In the genomic region with DNA sequence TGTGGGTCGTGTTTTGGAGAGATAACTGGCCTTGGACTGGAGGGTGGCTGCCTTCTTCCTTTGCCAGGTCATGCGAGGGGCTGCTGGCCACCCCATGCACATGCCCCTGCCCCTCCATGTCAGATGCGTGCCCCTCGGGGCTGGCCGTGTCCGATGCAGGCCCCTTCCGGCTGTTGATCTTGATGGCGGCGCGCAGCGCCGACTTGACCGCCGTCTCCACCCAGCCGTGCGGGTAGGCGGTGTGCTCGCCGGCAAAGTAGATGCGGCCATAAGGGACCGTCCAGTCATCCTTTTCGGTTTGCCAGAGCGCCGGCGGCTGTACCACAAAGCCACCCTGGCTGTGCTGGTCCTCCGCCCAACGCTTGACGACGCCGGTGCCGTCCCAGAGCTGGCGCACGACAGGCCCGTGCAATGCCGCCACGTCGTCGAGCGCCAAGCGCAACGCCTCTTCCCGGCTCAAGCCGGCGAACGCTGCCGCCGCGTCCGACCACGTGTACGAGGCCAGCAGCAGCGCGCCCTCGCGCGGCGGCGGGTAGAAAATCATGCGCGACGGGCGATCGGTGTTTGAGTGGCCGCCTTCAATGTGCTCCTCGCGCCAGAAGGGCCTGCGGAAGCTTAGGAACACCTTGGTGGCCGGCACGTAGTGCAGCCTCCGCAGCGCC, we compare ENCODE assay signal across 8 cellular contexts.
A peak's percentile ranks its signal among the peaks of the same experiment; 100 is the strongest.
DNase-seq lines count a peak whose midpoint lies in the region; ATAC-seq lines count a peak whose summit lies in the region.

No MANE protein-coding gene starts in this region.

- H3K9me3 Mint-ChIP-seq in central memory CD8-positive, alpha-beta T cell: no peaks in the 10 kb centered on the region

- H3K4me3 Mint-ChIP-seq in central memory CD8-positive, alpha-beta T cell: peak overlapping the region; percentile 67

- peaks cover 9% of the 10 kb centered on the region for H3K36me3 Mint-ChIP-seq in central memory CD8-positive, alpha-beta T cell (ENCODE audit: insufficient read depth)

- DNase-seq in NCI-H2081 (lab: John Stamatoyannopoulos, UW) (peak; percentile 32 to 64), NCI-H2081 treated with DMSO at 0.1 percent for 48 hours (lab: John Stamatoyannopoulos, UW) (no peak), kidney tubule cell (ENCODE audit: low spot score) (peak; percentile 68), NOMO-1 (lab: John Stamatoyannopoulos, UW; ENCODE audit: unreplicated experiment in 2 of 2) (no peak), NOMO-1 treated with DMSO at 0.1 percent for 48 hours (lab: John Stamatoyannopoulos, UW; ENCODE audit: unreplicated experiment) (no peak)
- DNase-seq in activated CD4-positive, CD25-positive, alpha-beta regulatory T cell (lab: John Stamatoyannopoulos, UW): peak; percentile 37 to 65 (median 52)
- DNase-seq in central memory CD8-positive, alpha-beta T cell (ENCODE audit: low spot score in 2 of 2): peak in 1 of 2 donors; percentile 64
- peak; percentile 66 for DNase-seq in stimulated activated CD4-positive, alpha-beta T cell treated with anti-CD3 and anti-CD28 coated beads, Interleukin-2, amount 100 ng/mL, for 4 hours (ENCODE audit: low read depth)

- H3K27ac Mint-ChIP-seq in central memory CD8-positive, alpha-beta T cell (ENCODE audit: low read depth): peak overlapping the region; percentile 78

- no peaks in the 10 kb centered on the region for H3K27me3 Mint-ChIP-seq in central memory CD8-positive, alpha-beta T cell

- ATAC-seq in central memory CD8-positive, alpha-beta T cell (replicated peaks; ENCODE audit: extremely low read depth, poor library complexity, severe bottlenecking): peak; percentile 70

- no peaks in the 10 kb centered on the region for H3K4me1 Mint-ChIP-seq in central memory CD8-positive, alpha-beta T cell

Comparison
In these comparisons a context has a peak if more than half of its experiments do, and no peak if none do; other contexts are left out.
1. DNase-seq: peak in NCI-H2081 (2 of 2), activated CD4-positive, CD25-positive, alpha-beta regulatory T cell (4 of 4), kidney tubule cell (single experiment) and stimulated activated CD4-positive, alpha-beta T cell treated with anti-CD3 and anti-CD28 coated beads, Interleukin-2, amount 100 ng/mL, for 4 hours (single experiment); none in NCI-H2081 treated with DMSO at 0.1 percent for 48 hours (single experiment), NOMO-1 (0 of 2) and NOMO-1 treated with DMSO at 0.1 percent for 48 hours (single experiment).